ENCODE assay signal across 15 cellular contexts in genomic region chr1:36176151-36176949, GRCh38. TPM values are rescaled to one million over a fixed set of nuclear protein-coding genes. Genes with fewer than 3 reads are reported as not detected.
DNase-seq lines count a peak whose midpoint lies in the region; ATAC-seq and TF ChIP-seq lines count a peak whose summit lies in the region.
"Had no signal": no experiment of that assay in that cellular context is flagged by ENCODE, and none has a peak within 500 bp of the region (broad histone marks: within the 10 kb centered on the region; RNA-seq: fewer than 3 reads in every experiment).

No MANE protein-coding gene starts in this region.

- no peak overlapping the region; the same call in 1 of the 2 replicates for H3K27ac Mint-ChIP-seq in WTC11
- H3K27ac Mint-ChIP-seq in neural progenitor cell = no peak overlapping the region
- H3K27ac Mint-ChIP-seq: activated naive CD4-positive, alpha-beta T cell treated with anti-CD3 and anti-CD28 coated beads for 36 hours; CD8-positive, alpha-beta T cell had no signal

- H3K4me3 ChIP-seq in heart left ventricle = peak overlapping the region in 1 of 12 donors; percentile 20
- no peak overlapping the region for H3K4me3 ChIP-seq in neural progenitor cell
- no peak overlapping the region for H3K4me3 ChIP-seq in tibial artery
- H3K4me3 ChIP-seq in suprapubic skin = no peak overlapping the region
- H3K4me3 ChIP-seq: lung had no signal

- TF ChIP-seq EP300 in suprapubic skin (IDR thresholded peaks at IDR 0.05) = no peak

- no peaks in the 10 kb centered on the region for H3K27me3 ChIP-seq in heart left ventricle
- H3K27me3 ChIP-seq in neural progenitor cell = peaks cover 10% of the 10 kb centered on the region
- H3K27me3 ChIP-seq in tibial artery = no peaks in the 10 kb centered on the region
- no peaks in the 10 kb centered on the region for H3K27me3 ChIP-seq in suprapubic skin

- H3K4me1 ChIP-seq in heart left ventricle = peaks cover 0 to 75% (median 45%) of the 10 kb centered on the region in 12 donors
- H3K4me1 ChIP-seq in neural progenitor cell = peaks cover 15% of the 10 kb centered on the region
- peaks cover 4 to 27% (median 20%) of the 10 kb centered on the region in 4 donors for H3K4me1 ChIP-seq in tibial artery
- H3K4me1 ChIP-seq in suprapubic skin = peaks cover 16% of the 10 kb centered on the region

- H3K9me3 Mint-ChIP-seq in WTC11 (no peaks in the 10 kb centered on the region), neural progenitor cell (no peaks in the 10 kb centered on the region)
- H3K9me3 Mint-ChIP-seq: activated naive CD4-positive, alpha-beta T cell treated with anti-CD3 and anti-CD28 coated beads for 36 hours; CD8-positive, alpha-beta T cell had no signal

- H3K9me3 ChIP-seq in heart left ventricle (no peaks in the 10 kb centered on the region), neural progenitor cell (ENCODE audit: low read depth) (no peaks in the 10 kb centered on the region), tibial artery (no peaks in the 10 kb centered on the region), suprapubic skin (no peaks in the 10 kb centered on the region)

- intact Hi-C loops in heart left ventricle (cut with DNase I) (no loop called here), tibial artery (cut with DNase I; ENCODE audit: low total_unique reads) (no loop called here)

- H3K79me2 ChIP-seq in neural progenitor cell (ENCODE audit: low read depth) = no peaks in the 10 kb centered on the region

- H3F3A ChIP-seq in neural progenitor cell (ENCODE audit: low read depth) = peaks cover 37% of the 10 kb centered on the region

- H3K36me3 ChIP-seq in heart left ventricle = peaks cover 3 to 100% (median 95%) of the 10 kb centered on the region in 9 donors
- peaks cover 8% of the 10 kb centered on the region for H3K36me3 ChIP-seq in neural progenitor cell
- H3K36me3 ChIP-seq in tibial artery = peaks cover 81 to 100% (median 99%) of the 10 kb centered on the region in 3 donors
- peaks cover 99% of the 10 kb centered on the region for H3K36me3 ChIP-seq in suprapubic skin

- H3K4me3 Mint-ChIP-seq in WTC11 = peak overlapping the region; percentile 41
- no peak overlapping the region for H3K4me3 Mint-ChIP-seq in neural progenitor cell
- H3K4me3 Mint-ChIP-seq: activated naive CD4-positive, alpha-beta T cell treated with anti-CD3 and anti-CD28 coated beads for 36 hours; CD8-positive, alpha-beta T cell had no signal

- no peak overlapping the region for H2AFZ ChIP-seq in neural progenitor cell (replicated peaks)

- TF ChIP-seq POLR2A in heart left ventricle (IDR thresholded peaks at IDR 0.05) = no peak
- TF ChIP-seq POLR2A in suprapubic skin (IDR thresholded peaks at IDR 0.05) = no peak

- H3K27ac ChIP-seq in heart left ventricle = peak overlapping the region; percentile 74 to 100 (median 90)
- no peak overlapping the region for H3K27ac ChIP-seq in neural progenitor cell
- H3K27ac ChIP-seq in tibial artery = peak overlapping the region; percentile 81 to 87
- H3K27ac ChIP-seq in suprapubic skin = no peak overlapping the region

- POLR2A ChIA-PET in WTC11 (lab: Charles Lee) = interaction anchor here (0.9 to 2.1 kb wide), 2 partner anchors 20 to 48 kb away, joined by 4 read pairs; partner anchors contain the start of genes MAP7D1 and THRAP3

- H3K27me3 Mint-ChIP-seq in WTC11 (ENCODE audit: low read depth) (no peaks in the 10 kb centered on the region), neural progenitor cell (ENCODE audit: insufficient read depth, low read depth) (peaks cover 5% of the 10 kb centered on the region)

- WGBS in heart left ventricle, 4 donors = 54 to 68% (median 64%) methylated on average over 58 to 76 of the region's 76 CpGs
- 93% methylated on average over 34 of the region's 76 CpGs for WGBS in suprapubic skin

- TF ChIP-seq CTCF in WTC11 (IDR thresholded peaks at IDR 0.05) (peak; percentile 60; the same call in 1 of the 2 replicates), heart left ventricle (IDR thresholded peaks at IDR 0.05) (peak in 11 of 12 donors; percentile 12 to 59 (median 36)), neural progenitor cell (IDR thresholded peaks at IDR 0.05) (peak; percentile 54), tibial artery (IDR thresholded peaks at IDR 0.05) (no peak), suprapubic skin (IDR thresholded peaks at IDR 0.05) (no peak)

- no peak overlapping the region for H3K4me2 ChIP-seq in neural progenitor cell

- H4K20me1 ChIP-seq in neural progenitor cell (ENCODE audit: low read depth) = peaks cover 86% of the 10 kb centered on the region

- ATAC-seq in WTC11 = peak; percentile 71
- ATAC-seq in heart left ventricle = peak in 3 of 4 donors; percentile 13 to 62 (median 52)
- no peak for ATAC-seq in GM19455 (IDR thresholded peaks at IDR 0.05; ENCODE audit: unreplicated experiment)
- ATAC-seq: CD8-positive, alpha-beta T cell; HepG2 had no signal

- no peak overlapping the region for H3K9ac ChIP-seq in neural progenitor cell

- peaks cover 36% of the 10 kb centered on the region for H3K36me3 Mint-ChIP-seq in WTC11
- H3K36me3 Mint-ChIP-seq in neural progenitor cell = peaks cover 40% of the 10 kb centered on the region

- CTCF ChIA-PET in WTC11 (lab: Charles Lee) = interaction anchor here (0.6 to 2.4 kb wide), 11 partner anchors 11 to 146 kb away, joined by 3 to 17 read pairs (median 8); partner anchors contain the start of genes MAP7D1 and TRAPPC3

- H3K4me1 Mint-ChIP-seq in WTC11 = peaks cover 22% of the 10 kb centered on the region
- H3K4me1 Mint-ChIP-seq in neural progenitor cell = peaks cover 31% of the 10 kb centered on the region

- DNase-seq in WTC11 (ENCODE audit: low spot score) (peak; percentile 79), heart left ventricle (peak in 1 of 5 donors; percentile 57), neural progenitor cell (ENCODE audit: low spot score) (peak; percentile 80), tibial artery (no peak), CD1c-positive myeloid dendritic cell (ENCODE audit: extremely low spot score) (no peak), suprapubic skin (ENCODE audit: low spot score in 2 of 2) (no peak)
- DNase-seq: activated naive CD4-positive, alpha-beta T cell treated with anti-CD3 and anti-CD28 coated beads for 36 hours; CD8-positive, alpha-beta T cell; GDM1; NCI-H1092; NCI-H2171; stimulated activated CD4-positive, alpha-beta T cell treated with anti-CD3 and anti-CD28 coated beads, Interleukin-15, amount 100 ng/mL, for 24 hours had no signal

TF ChIP-seq in WTC11, 78 proteins besides CTCF, POLR2A, EP300 and RAD21 (continues in another document):
- TF ChIP-seq ATF1 (CRISPR knock-in tag; IDR thresholded peaks at IDR 0.05) (no peak), KAT7 (CRISPR knock-in tag; IDR thresholded peaks at IDR 0.05; ENCODE audit: borderline replicate concordance) (0 out of 2 replicates have a peak, but pooled peaks have one; percentile 42), RELA (CRISPR knock-in tag; IDR thresholded peaks at IDR 0.05; ENCODE audit: borderline replicate concordance) (no peak), FOXP4 (CRISPR knock-in tag; IDR thresholded peaks at IDR 0.05) (0 out of 2 replicates have a peak, but pooled peaks have one; percentile 14), ZNF121 (CRISPR knock-in tag; IDR thresholded peaks at IDR 0.05) (no peak), HMGA2 (CRISPR knock-in tag; IDR thresholded peaks at IDR 0.05) (no peak), ZNF317 (CRISPR knock-in tag; IDR thresholded peaks at IDR 0.05; ENCODE audit: borderline replicate concordance, low read depth) (no peak), TP53 (CRISPR knock-in tag; IDR thresholded peaks at IDR 0.05) (no peak), ZBTB21 (CRISPR knock-in tag; IDR thresholded peaks at IDR 0.05; ENCODE audit: borderline replicate concordance) (no peak), NFE2L1 (CRISPR knock-in tag; IDR thresholded peaks at IDR 0.05) (no peak), ZNF138 (CRISPR knock-in tag; conservative IDR thresholded peaks at IDR 0.05) (0 out of 2 replicates have a peak, but pooled peaks have one; percentile 40), JUN (CRISPR knock-in tag; IDR thresholded peaks at IDR 0.05) (no peak), FOXP1 (CRISPR knock-in tag; IDR thresholded peaks at IDR 0.05; ENCODE audit: borderline replicate concordance) (peak; percentile 51; the same call in 1 of the 2 replicates), CREM (CRISPR knock-in tag; IDR thresholded peaks at IDR 0.05) (peak; percentile 71)

RNA-seq across cellular contexts. Expression of gene MAP7D1, which starts 20.4 kb away (rescaled TPM):
- 65.0 to 88.7 TPM (median 72.0 TPM) in 3 replicates for total RNA-seq in WTC11 (2021)
- 100 to 1,000 TPM; 249 to 706 (median 328) TPM for total RNA-seq in heart left ventricle
- polyA plus RNA-seq in heart left ventricle = 100 to 1,000 TPM; 236 to 331 TPM
- total RNA-seq in neural progenitor cell (ENCODE audit: low replicate concordance) = 35.0 and 81.1 TPM in 2 replicates
- total RNA-seq in suprapubic skin = 100 to 1,000 TPM in 1 of 4 donors, 10 to 100 TPM in 3; 80.0 to 119 (median 94.6) TPM

RNA-seq across cellular contexts. Expression of gene TRAPPC3, which starts 27.1 kb away (rescaled TPM):
- 48.9 to 52.5 TPM (median 52.0 TPM) in 3 replicates for total RNA-seq in WTC11 (2021)
- total RNA-seq in heart left ventricle = 10 to 100 TPM; 45.3 to 77.2 (median 52.9) TPM
- polyA plus RNA-seq in heart left ventricle = 10 to 100 TPM; 40.8 to 89.6 TPM
- total RNA-seq in neural progenitor cell (ENCODE audit: low replicate concordance) = 44.9 and 69.4 TPM in 2 replicates
- 100 to 1,000 TPM in 2 of 4 donors, 10 to 100 TPM in 2; 68.7 to 111 (median 97.5) TPM for total RNA-seq in suprapubic skin

RNA-seq across cellular contexts. Expression of gene THRAP3, which starts 47.9 kb away (rescaled TPM):
- total RNA-seq in WTC11 (2021) (150 to 160 TPM (median 153 TPM) in 3 replicates), heart left ventricle (100 to 1,000 TPM in 4 of 9 donors, 10 to 100 TPM in 5; 68.6 to 106 (median 92.8) TPM), neural progenitor cell (ENCODE audit: low replicate concordance) (123 and 138 TPM in 2 replicates), suprapubic skin (10 to 100 TPM; 73.3 to 93.3 (median 78.2) TPM)
- polyA plus RNA-seq in heart left ventricle = 10 to 100 TPM; 27.9 to 36.5 TPM

RNA-seq across cellular contexts. Expression of gene COL8A2, which starts 51.3 kb away (rescaled TPM):
- 2.3 to 3.5 TPM (median 3.3 TPM) in 3 replicates for total RNA-seq in WTC11 (2021)
- 1 to 10 TPM in 5 of 9 donors, under 1 TPM in 4; 0.33 to 2.6 (median 1.1) TPM for total RNA-seq in heart left ventricle
- under 1 TPM; 0.34 to 0.53 TPM for polyA plus RNA-seq in heart left ventricle
- total RNA-seq in neural progenitor cell (ENCODE audit: low replicate concordance) = 0.06 TPM in 1 of 2 replicates, not detected in the other
- 1 to 10 TPM; 4.9 to 5.6 (median 5.2) TPM for total RNA-seq in suprapubic skin

Comparison
In these comparisons a context has a peak if more than half of its experiments do, and no peak if none do; other contexts are left out.
1. DNase-seq: peak in WTC11 (single experiment) and neural progenitor cell (single experiment); none in tibial artery (0 of 2), CD1c-positive myeloid dendritic cell (single experiment) and suprapubic skin (0 of 2).
2. CTCF ChIP-seq: peak in WTC11 (single experiment), heart left ventricle (11 of 12) and neural progenitor cell (single experiment); none in tibial artery (0 of 2) and suprapubic skin (0 of 2).
3. H3K27ac ChIP-seq: peak in heart left ventricle (12 of 12) and tibial artery (2 of 2); none in neural progenitor cell (single experiment) and suprapubic skin (single experiment).